In genomic region chr22:48357961-48358360, GRCh38 we compare ENCODE assay signal across 29 cellular contexts.
"Had no signal": no experiment of that assay in that cellular context is flagged by ENCODE, and none has a peak within 500 bp of the region (broad histone marks: within the 10 kb centered on the region; RNA-seq: fewer than 3 reads in every experiment).

No MANE protein-coding gene starts in this region.

- H2AFZ ChIP-seq: PC-9 had no signal

- DNase-seq: activated CD4-positive, alpha-beta T cell treated with anti-CD3 and anti-CD28 coated beads, Interleukin-2, amount 10 ng/mL, durations not matched to agents 24 days and 14 days; activated CD4-positive, alpha-beta T cell treated with anti-CD3 and anti-CD28 coated beads, Interleukin-2, amount 50 U/mL, for 4 hours; activated CD8-positive, alpha-beta T cell treated with anti-CD3 and anti-CD28 coated beads for 36 hours; activated gamma-delta T cell; activated naive CD4-positive, alpha-beta T cell treated with Interleukin-2 at 50 U/mL for 16 hours; activated naive CD8-positive, alpha-beta T cell treated with anti-CD3 and anti-CD28 coated beads, Interleukin-2, amount 10 ng/mL, durations not matched to agents 7 days and 5 days; activated T-cell treated with anti-CD3 and anti-CD28 coated beads, Interleukin-2, amount 50 U/mL, for 24 hours; amygdala; body of pancreas; MM.1S; MV-4-11; NCI-H1092 treated with DMSO at 0.1 percent for 48 hours; NCI-H1417; NCI-H146; NCI-H187; NCI-H2029 treated with DMSO at 0.1 percent for 48 hours; NCI-H2107; NCI-H2171; NCI-H510A; NCI-H526; NCI-H748 treated with DMSO at 0.1 percent for 48 hours; PC-9; Right ventricle myocardium superior; T1000 had no signal

- H3K27ac ChIP-seq: body of pancreas, breast epithelium, KMS-11, PC-9, RWPE1 had no signal

- H3K4me3 ChIP-seq: body of pancreas, breast epithelium, PC-9 had no signal

- H3K4me1 ChIP-seq: body of pancreas, breast epithelium had no signal

- H3K9me3 ChIP-seq: body of pancreas, breast epithelium had no signal

- H3K36me3 ChIP-seq: breast epithelium had no signal

- H3K9ac ChIP-seq: KMS-11 had no signal

- H3K4me2 ChIP-seq: KMS-11, PC-9 had no signal

- H3K27me3 ChIP-seq: body of pancreas had no signal

- ATAC-seq: activated CD8-positive, alpha-beta T cell treated with anti-CD3 and anti-CD28 coated beads for 36 hours; body of pancreas had no signal

- FAIRE-seq: astrocyte, RCC 7860 had no signal
